Comparison of ENCODE assay signal across 23 cellular contexts in the genomic region with DNA sequence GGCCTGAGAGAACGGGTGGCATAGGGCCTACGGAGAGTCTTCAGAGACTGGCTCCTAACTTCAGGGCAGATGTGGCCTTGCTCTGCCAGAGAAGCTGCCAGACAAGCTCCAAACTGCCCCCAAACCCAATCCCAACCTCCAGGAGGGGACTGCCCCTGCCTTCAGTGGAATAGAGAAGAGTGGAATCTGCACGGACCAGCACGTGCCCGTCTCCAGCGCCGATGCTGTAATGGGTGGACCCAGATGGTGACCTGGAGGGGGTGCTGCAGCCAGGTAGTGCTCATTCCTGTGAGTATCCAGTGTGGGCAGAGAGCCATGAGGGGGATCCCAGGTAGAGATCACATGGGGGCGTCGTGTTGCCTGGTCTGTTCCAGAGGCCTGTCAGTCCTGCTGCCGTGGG.
"Had no signal": no experiment of that assay in that cellular context is flagged by ENCODE, and none has a peak within 500 bp of the region (broad histone marks: within the 10 kb centered on the region; RNA-seq: fewer than 3 reads in every experiment).

No MANE protein-coding gene starts in this region.

- DNase-seq: activated B cell treated with CpG ODN at 0.5 μM for 24 hours; activated CD4-positive, alpha-beta T cell treated with anti-CD3 and anti-CD28 coated beads for 36 hours; activated CD4-positive, alpha-beta T cell treated with anti-CD3 and anti-CD28 coated beads, Interleukin-2, amount 50 U/mL, for 4 hours; activated CD8-positive, alpha-beta memory T cell treated with anti-CD3 and anti-CD28 coated beads for 24 hours; activated CD8-positive, alpha-beta memory T cell treated with anti-CD3 and anti-CD28 coated beads, Interleukin-2, amount 50 U/mL, for 4 hours; activated naive CD4-positive, alpha-beta T cell treated with Interleukin-2 at 50 U/mL for 16 hours; anterior cingulate cortex; caudate nucleus; dermis blood vessel endothelial cell; effector CD8-positive, alpha-beta T cell; foreskin melanocyte; nephron progenitor cell; nucleus accumbens; stimulated activated CD4-positive, alpha-beta T cell treated with anti-CD3 and anti-CD28 coated beads, Interleukin-4, amount 100 ng/mL, for 1 hour; stimulated activated naive CD4-positive, alpha-beta T cell; T-helper 9 cell; testis; trophoblast cell had no signal

- H3K27ac Mint-ChIP-seq: activated B cell treated with CpG ODN at 0.5 μM for 24 hours; activated CD4-positive, alpha-beta T cell treated with anti-CD3 and anti-CD28 coated beads for 36 hours; activated T-cell treated with anti-CD3 and anti-CD28 coated beads, Interleukin-2, amount 50 U/mL, for 24 hours; activated T-helper 17 cell treated with anti-CD3 and anti-CD28 coated beads, Interleukin-2, amount 50 U/mL, for 72 hours; brain; memory B cell; nephron progenitor cell had no signal

- ATAC-seq: activated CD4-positive, alpha-beta T cell treated with anti-CD3 and anti-CD28 coated beads for 36 hours; activated T-helper 17 cell treated with anti-CD3 and anti-CD28 coated beads, Interleukin-2, amount 50 U/mL, for 72 hours; esophagus mucosa had no signal

- H3K4me3 Mint-ChIP-seq: activated B cell treated with CpG ODN at 0.5 μM for 24 hours; activated CD4-positive, alpha-beta T cell treated with anti-CD3 and anti-CD28 coated beads for 36 hours; activated T-cell treated with anti-CD3 and anti-CD28 coated beads, Interleukin-2, amount 50 U/mL, for 24 hours; activated T-helper 17 cell treated with anti-CD3 and anti-CD28 coated beads, Interleukin-2, amount 50 U/mL, for 72 hours; brain; memory B cell; nephron progenitor cell had no signal

- H3K4me1 Mint-ChIP-seq: activated B cell treated with CpG ODN at 0.5 μM for 24 hours; activated CD4-positive, alpha-beta T cell treated with anti-CD3 and anti-CD28 coated beads for 36 hours; activated T-helper 17 cell treated with anti-CD3 and anti-CD28 coated beads, Interleukin-2, amount 50 U/mL, for 72 hours; brain; memory B cell; nephron progenitor cell had no signal

- H3K36me3 Mint-ChIP-seq: brain had no signal
